ENCODE assay signal across 8 cellular contexts in genomic region chr2:187994464-187995331, GRCh38.
DNase-seq lines count a peak whose midpoint lies in the region.

No MANE protein-coding gene starts in this region.

- in situ Hi-C loops in ACHN (cut with HindIII; ENCODE audit: low pct_ligation_motif_present, low pct_unique_long_range_greater_than_20kb, low sequenced_read_pairs) = no loop called here

- DNase-seq in DMS53 treated with DMSO at 0.1 percent for 48 hours (lab: John Stamatoyannopoulos, UW; ENCODE audit: unreplicated experiment) (peak; percentile 73), HS-5 (ENCODE audit: low read depth) (peak; percentile 22), RPMI8226 (peak; percentile 92), kidney tubule cell (ENCODE audit: low spot score) (peak; percentile 56), NCI-H1048 (lab: John Stamatoyannopoulos, UW) (no peak), ACHN (no peak), SW 1271 (lab: John Stamatoyannopoulos, UW) (no peak)
- DNase-seq in activated naive CD4-positive, alpha-beta T cell treated with anti-CD3 and anti-CD28 coated beads, Interleukin-2, amount 50 U/mL, for 16 hours = no peak

Comparison
In these comparisons a context has a peak if more than half of its experiments do, and no peak if none do; other contexts are left out.
1. DNase-seq: peak in DMS53 treated with DMSO at 0.1 percent for 48 hours (single experiment), HS-5 (single experiment), RPMI8226 (single experiment) and kidney tubule cell (single experiment); none in NCI-H1048 (single experiment), activated naive CD4-positive, alpha-beta T cell treated with anti-CD3 and anti-CD28 coated beads, Interleukin-2, amount 50 U/mL, for 16 hours (single experiment), ACHN (single experiment) and SW 1271 (0 of 2).